ENCODE assay signal across 19 cellular contexts in the genomic region with DNA sequence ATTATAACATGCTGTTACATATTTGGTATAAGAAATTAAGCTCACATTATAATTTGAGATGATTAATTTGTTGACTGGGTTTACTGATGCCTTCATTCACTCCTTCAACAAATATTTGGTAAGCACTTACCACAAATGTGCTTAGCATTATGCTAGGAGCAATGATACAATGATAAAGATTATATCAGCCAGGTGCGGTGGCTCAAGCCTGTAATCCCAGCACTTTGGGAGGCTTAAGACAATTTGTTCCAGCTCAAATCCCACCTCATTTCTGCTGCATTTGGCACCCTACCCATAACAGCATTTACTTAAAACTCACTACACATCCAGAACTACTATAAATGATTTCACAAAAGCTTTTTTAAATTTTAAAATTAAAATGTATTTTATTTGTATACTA.
DNase-seq lines count a peak whose midpoint lies in the region; ATAC-seq, FAIRE-seq and TF ChIP-seq lines count a peak whose summit lies in the region.
"Had no signal": no experiment of that assay in that cellular context is flagged by ENCODE, and none has a peak within 500 bp of the region (broad histone marks: within the 10 kb centered on the region; RNA-seq: fewer than 3 reads in every experiment).

No MANE protein-coding gene starts in this region.

- no peaks in the 10 kb centered on the region for H3K9me3 Mint-ChIP-seq in HFFc6

- TF ChIP-seq CTCF in HFFc6 (IDR thresholded peaks at IDR 0.05) = no peak

- no peaks in the 10 kb centered on the region; the same call in 1 of the 2 replicates for H3K27me3 Mint-ChIP-seq in HFFc6 (ENCODE audit: insufficient read depth)

- no peak for FAIRE-seq in urothelium cell line (lab: Jason Lieb, UNC)
- FAIRE-seq: A549, G401.6, GM12891, HepG2, HTR-8/SVneo had no signal

- H3K4me3 Mint-ChIP-seq in HFFc6 = no peak overlapping the region
- H3K4me3 Mint-ChIP-seq: CD14-positive monocyte; CD8-positive, alpha-beta T cell had no signal

- no peaks in the 10 kb centered on the region for H3K4me1 Mint-ChIP-seq in HFFc6 (ENCODE audit: low read depth)
- H3K4me1 Mint-ChIP-seq: CD14-positive monocyte had no signal

- no peak for ATAC-seq in left colon
- ATAC-seq: A549; CD8-positive, alpha-beta T cell; HepG2 had no signal

- intact Hi-C loops in left colon (cut with DNase I, micrococcal nuclease) = no loop called here

- no peak overlapping the region for H3K27ac Mint-ChIP-seq in HFFc6
- H3K27ac Mint-ChIP-seq: CD14-positive monocyte; CD8-positive, alpha-beta T cell had no signal

- no peaks in the 10 kb centered on the region for H3K36me3 Mint-ChIP-seq in HFFc6 (ENCODE audit: low read depth)
- H3K36me3 Mint-ChIP-seq: CD14-positive monocyte; CD8-positive, alpha-beta T cell had no signal

- DNase-seq in DMS53 treated with DMSO at 0.1 percent for 48 hours (lab: John Stamatoyannopoulos, UW; ENCODE audit: unreplicated experiment) (peak; percentile 24), NCI-H524 (lab: John Stamatoyannopoulos, UW) (peak; percentile 7 to 43), NCI-H82 treated with DMSO at 0.1 percent for 48 hours (lab: John Stamatoyannopoulos, UW; ENCODE audit: unreplicated experiment) (peak; percentile 40), left colon (no peak), HFFc6 (no peak), T-helper 2 cell (no peak), urothelium cell line (ENCODE audit: low spot score) (no peak)
- DNase-seq: Caco-2; CD8-positive, alpha-beta T cell; DMS 273 treated with DMSO at 0.1 percent for 48 hours; DMS79 treated with DMSO at 0.1 percent for 48 hours; EL; HCEC 1CT had no signal

Comparison
In these comparisons a context has a peak if more than half of its experiments do, and no peak if none do; other contexts are left out.
1. DNase-seq: peak in DMS53 treated with DMSO at 0.1 percent for 48 hours (single experiment), NCI-H524 (2 of 2) and NCI-H82 treated with DMSO at 0.1 percent for 48 hours (single experiment); none in left colon (0 of 2), HFFc6 (single experiment), T-helper 2 cell (0 of 5) and urothelium cell line (single experiment).